Comparison of ENCODE assay signal across 8 cellular contexts in genomic region chr5:180352116-180352975, GRCh38. TPM values are rescaled to one million over a fixed set of nuclear protein-coding genes. Genes with fewer than 3 reads are reported as not detected.
DNase-seq lines count a peak whose midpoint lies in the region; ATAC-seq and TF ChIP-seq lines count a peak whose summit lies in the region.

No MANE protein-coding gene starts in this region.

- CTCF ChIA-PET in MCF 10A (lab: Yijun Ruan, JAX), result interaction anchor here (1.3 kb wide), 1 partner anchor 117 kb away, joined by 4 read pairs; no protein-coding TSS in a partner anchor

- H3K27me3 Mint-ChIP-seq in stimulated activated naive CD8-positive, alpha-beta T cell treated with anti-CD3 and anti-CD28 coated beads, Interleukin-15, Interleukin-2, amounts not matched to agents 100 ng/mL and 50 ng/mL, for 24 hours, result peaks cover 45% of the 10 kb centered on the region
- H3K27me3 Mint-ChIP-seq in MCF 10A (ENCODE audit: insufficient read depth, unreplicated experiment), result peaks cover 25% of the 10 kb centered on the region

- DNase-seq in stimulated activated naive CD8-positive, alpha-beta T cell treated with anti-CD3 and anti-CD28 coated beads, Interleukin-15, Interleukin-2, amounts not matched to agents 100 U/mL and 50 U/mL, for 24 hours, result no peak
- DNase-seq in MCF 10A (ENCODE audit: unreplicated experiment) (no peak), left lung (peak in 1 of 2 donors; percentile 81), HuH-7.5 (ENCODE audit: low spot score) (no peak), Kasumi-1 (lab: John Stamatoyannopoulos, UW) (no peak)

- H3K27me3 ChIP-seq in left lung, result peaks cover 19 to 73% of the 10 kb centered on the region in 2 donors
- H3K27me3 ChIP-seq in thymus (ENCODE audit: control insufficient read depth, insufficient read depth), result peaks cover 49% of the 10 kb centered on the region

- H3K36me3 Mint-ChIP-seq in stimulated activated naive CD8-positive, alpha-beta T cell treated with anti-CD3 and anti-CD28 coated beads, Interleukin-15, Interleukin-2, amounts not matched to agents 100 ng/mL and 50 ng/mL, for 24 hours (ENCODE audit: low read depth), result no peaks in the 10 kb centered on the region
- H3K36me3 Mint-ChIP-seq in MCF 10A (ENCODE audit: insufficient read depth, unreplicated experiment), result no peaks in the 10 kb centered on the region

- H3K4me3 ChIP-seq in left lung (peak overlapping the region; percentile 36 to 50), thymus (ENCODE audit: low read length) (peak overlapping the region; percentile 62)

- H3K36me3 ChIP-seq in left lung, result no peaks in the 10 kb centered on the region
- no peaks in the 10 kb centered on the region for H3K36me3 ChIP-seq in thymus (ENCODE audit: control insufficient read depth, insufficient read depth)

- no peak for ATAC-seq in stimulated activated naive CD8-positive, alpha-beta T cell treated with anti-CD3 and anti-CD28 coated beads, Interleukin-15, Interleukin-2, amounts not matched to agents 100 U/mL and 50 U/mL, for 24 hours
- ATAC-seq in left lung, result no peak
- no peak for ATAC-seq in HG03025 (IDR thresholded peaks at IDR 0.05; ENCODE audit: low FRiP score, unreplicated experiment)

- H3K27ac Mint-ChIP-seq in stimulated activated naive CD8-positive, alpha-beta T cell treated with anti-CD3 and anti-CD28 coated beads, Interleukin-15, Interleukin-2, amounts not matched to agents 100 ng/mL and 50 ng/mL, for 24 hours, result no peak overlapping the region
- H3K27ac Mint-ChIP-seq in MCF 10A (ENCODE audit: low read depth, unreplicated experiment), result no peak overlapping the region

- intact Hi-C loops in MCF 10A (cut with micrococcal nuclease), result no loop called here
- intact Hi-C loops in left lung (cut with DNase I), result no loop called here

- POLR2A ChIA-PET in MCF 10A (lab: Yijun Ruan, JAX), result interaction anchor here (1.4 to 2.1 kb wide), 2 partner anchors 20 to 75 kb away, joined by 3 to 8 read pairs; no protein-coding TSS in a partner anchor

- BruUV-seq in MCF 10A (replicated peaks; lab: Mats Ljungman, UMichigan), result no TSS peak

- peaks cover 10% of the 10 kb centered on the region for H3K4me1 Mint-ChIP-seq in stimulated activated naive CD8-positive, alpha-beta T cell treated with anti-CD3 and anti-CD28 coated beads, Interleukin-15, Interleukin-2, amounts not matched to agents 100 ng/mL and 50 ng/mL, for 24 hours (ENCODE audit: low read depth)
- no peaks in the 10 kb centered on the region for H3K4me1 Mint-ChIP-seq in MCF 10A (ENCODE audit: insufficient read depth, unreplicated experiment)

- H3K9me3 Mint-ChIP-seq in stimulated activated naive CD8-positive, alpha-beta T cell treated with anti-CD3 and anti-CD28 coated beads, Interleukin-15, Interleukin-2, amounts not matched to agents 100 ng/mL and 50 ng/mL, for 24 hours, result no peaks in the 10 kb centered on the region
- H3K9me3 Mint-ChIP-seq in MCF 10A (ENCODE audit: unreplicated experiment), result no peaks in the 10 kb centered on the region

- TF ChIP-seq CTCF in MCF 10A (IDR thresholded peaks at IDR 0.05; ENCODE audit: unreplicated experiment), result no peak
- TF ChIP-seq CTCF in left lung (IDR thresholded peaks at IDR 0.05), result no peak

- 10% methylated on average over 89 of the region's 89 CpGs for WGBS in thymus

- H3K4me1 ChIP-seq in left lung, result peaks cover 5 to 9% of the 10 kb centered on the region in 2 donors
- H3K4me1 ChIP-seq in thymus (ENCODE audit: control insufficient read depth, insufficient read depth, low read length), result peaks cover 9% of the 10 kb centered on the region

- peak overlapping the region; percentile 53 for H3K4me3 Mint-ChIP-seq in stimulated activated naive CD8-positive, alpha-beta T cell treated with anti-CD3 and anti-CD28 coated beads, Interleukin-15, Interleukin-2, amounts not matched to agents 100 ng/mL and 50 ng/mL, for 24 hours
- peak overlapping the region; percentile 67 for H3K4me3 Mint-ChIP-seq in MCF 10A (ENCODE audit: unreplicated experiment)

- no peaks in the 10 kb centered on the region for H3K9me3 ChIP-seq in left lung
- H3K9me3 ChIP-seq in thymus (ENCODE audit: control insufficient read depth), result no peaks in the 10 kb centered on the region

- H3K27ac ChIP-seq in left lung (no peak overlapping the region), thymus (ENCODE audit: low read depth) (no peak overlapping the region)

RNA-seq across cellular contexts. Expression of gene GFPT2, which starts 0.8 kb away (rescaled TPM):
- 8.2 and 15.7 TPM in 2 replicates for total RNA-seq in MCF 10A (2022)
- 10 to 100 TPM; 13.5 to 17.6 TPM for total RNA-seq in left lung
- 3.1 TPM for polyA plus RNA-seq in thymus
